11 cellular contexts compared by ENCODE assay signal in the genomic region with DNA sequence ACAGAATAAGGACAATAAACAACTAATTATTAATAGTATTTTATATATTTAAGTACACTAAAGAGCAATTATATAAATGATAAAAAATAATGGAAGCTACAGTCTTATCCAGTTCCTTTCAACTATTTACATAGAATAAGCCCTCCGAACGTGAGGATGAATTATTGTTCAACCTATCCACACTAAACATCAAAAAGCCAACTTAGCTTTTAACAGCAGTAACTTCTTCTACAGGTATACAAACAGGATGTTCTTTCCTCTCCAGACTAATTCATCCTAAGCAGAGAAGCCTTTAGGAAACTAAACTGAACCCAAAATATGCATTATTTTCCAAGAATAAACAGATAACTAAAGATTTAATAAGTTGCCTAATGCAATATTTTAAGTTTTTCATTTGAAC. TPM values are rescaled to one million over a fixed set of nuclear protein-coding genes. Genes with fewer than 3 reads are reported as not detected.
DNase-seq lines count a peak whose midpoint lies in the region; ATAC-seq, FAIRE-seq and TF ChIP-seq lines count a peak whose summit lies in the region.
"Had no signal": no experiment of that assay in that cellular context is flagged by ENCODE, and none has a peak within 500 bp of the region (broad histone marks: within the 10 kb centered on the region; RNA-seq: fewer than 3 reads in every experiment).

No MANE protein-coding gene starts in this region.

- no peak for ATAC-seq in activated naive CD4-positive, alpha-beta T cell treated with anti-CD3 and anti-CD28 coated beads, Interleukin-2, amount 50 U/mL, for 72 hours
- ATAC-seq in K562 (no peak), upper lobe of right lung (no peak), GM21447 (IDR thresholded peaks at IDR 0.05; ENCODE audit: unreplicated experiment) (no peak)

- TF ChIP-seq CTCF in K562 (IDR thresholded peaks at IDR 0.05 in 2 of 3, conservative IDR thresholded peaks at IDR 0.05 in 1 of 3; ENCODE audit: insufficient read depth in 2 of 3, low read depth in 1 of 3, low read length in 3 of 3) (no peak), upper lobe of right lung (IDR thresholded peaks at IDR 0.05) (no peak)

- H3K9me1 ChIP-seq in K562 (ENCODE audit: control insufficient read depth, insufficient read depth, low read length) = no peaks in the 10 kb centered on the region

- no peak for TF ChIP-seq EP300 in K562 (IDR thresholded peaks at IDR 0.05; ENCODE audit: low read length)

- peaks cover 24% of the 10 kb centered on the region for H3K4me1 Mint-ChIP-seq in activated naive CD4-positive, alpha-beta T cell treated with anti-CD3 and anti-CD28 coated beads, Interleukin-2, amount 50 U/mL, for 24 hours

- CTCF ChIA-PET in K562 (lab: Yijun Ruan, JAX; ENCODE audit: low intra/inter-chr PET ratio) = interaction anchor here (0.7 kb wide), 1 partner anchor 12 kb away, joined by 3 read pairs; no protein-coding TSS in a partner anchor

- no peak overlapping the region for H2AFZ ChIP-seq in K562 (ENCODE audit: low read depth, low read length)

- H3K9ac ChIP-seq in K562 (ENCODE audit: insufficient read depth in 1 of 2, low read depth in 2 of 2, low read length in 2 of 2) (peak overlapping the region in 1 of 2 experiments; percentile 84; a peak in 3 of 4 replicates), muscle layer of colon (ENCODE audit: low read length) (peak overlapping the region; percentile 90)

- in situ Hi-C loops in K562 (cut with MboI) = no loop called here

- peaks cover 7% of the 10 kb centered on the region for H4K20me1 ChIP-seq in K562 (replicated peaks; ENCODE audit: control insufficient read depth, insufficient read depth, low read length)

- H3K4me1 ChIP-seq in K562 (replicated peaks in 1 of 2; ENCODE audit: control insufficient read depth in 2 of 2, insufficient read depth in 2 of 2, low read length in 2 of 2) = peaks cover 7 to 24% of the 10 kb centered on the region in 2 experiments; a peak in 4 of 5 replicates
- H3K4me1 ChIP-seq in muscle layer of colon (ENCODE audit: insufficient read depth, low read length) = peaks cover 13% of the 10 kb centered on the region
- peaks cover 36% of the 10 kb centered on the region for H3K4me1 ChIP-seq in upper lobe of right lung

- peaks cover 72% of the 10 kb centered on the region for H3K79me2 ChIP-seq in K562 (ENCODE audit: control insufficient read depth, insufficient read depth, low read length)

- H3K27me3 Mint-ChIP-seq in activated naive CD4-positive, alpha-beta T cell treated with anti-CD3 and anti-CD28 coated beads, Interleukin-2, amount 50 U/mL, for 24 hours = no peaks in the 10 kb centered on the region
- H3K27me3 Mint-ChIP-seq: memory B cell had no signal

- WGBS in K562 (ENCODE audit: insufficient coverage, low coverage, missing lambda C conversion rate) = 6% methylated on average over 2 of the region's 2 CpGs

- BruUV-seq in K562 (replicated peaks; lab: Mats Ljungman, UMichigan) = no TSS peak

- peak overlapping the region; percentile 59 for H3K4me2 ChIP-seq in K562 (ENCODE audit: insufficient read depth, low read length)

- H3K9me3 ChIP-seq in K562 (replicated peaks; ENCODE audit: control insufficient read depth, insufficient read depth, low read depth, low read length) = no peaks in the 10 kb centered on the region
- no peaks in the 10 kb centered on the region for H3K9me3 ChIP-seq in muscle layer of colon (ENCODE audit: low read length)
- H3K9me3 ChIP-seq in upper lobe of right lung = no peaks in the 10 kb centered on the region

- DNase-seq in activated naive CD4-positive, alpha-beta T cell treated with anti-CD3 and anti-CD28 coated beads, Interleukin-2, amount 50 U/mL, for 72 hours (ENCODE audit: low spot score in 2 of 2) = no peak
- DNase-seq in K562 (ENCODE audit: extremely low read depth in 1 of 4, low spot score in 3 of 4) (no peak), upper lobe of right lung (no peak), SW480 (ENCODE audit: low spot score) (no peak), NCI-H1092 treated with DMSO at 0.1 percent for 48 hours (lab: John Stamatoyannopoulos, UW) (no peak)
- DNase-seq: C1 segment of cervical spinal cord, cortex of kidney had no signal

- H3K27ac Mint-ChIP-seq in activated naive CD4-positive, alpha-beta T cell treated with anti-CD3 and anti-CD28 coated beads, Interleukin-2, amount 50 U/mL, for 24 hours = peak overlapping the region; percentile 55
- H3K27ac Mint-ChIP-seq in activated naive CD4-positive, alpha-beta T cell treated with anti-CD3 and anti-CD28 coated beads, Interleukin-2, amount 50 U/mL, for 72 hours = peak overlapping the region in 1 of 2 donors; percentile 50

- H3K27me3 ChIP-seq in K562 (ENCODE audit: control insufficient read depth in 2 of 2, insufficient read depth in 2 of 2, low read length in 2 of 2) (no peaks in the 10 kb centered on the region), muscle layer of colon (ENCODE audit: control insufficient read depth in 1 of 2, insufficient read depth in 2 of 2, low read length in 2 of 2) (no peaks in the 10 kb centered on the region), upper lobe of right lung (no peaks in the 10 kb centered on the region)

- FAIRE-seq in K562 (lab: Jason Lieb, UNC) = no peak

- intact Hi-C loops in K562 (cut with micrococcal nuclease) (loop anchor here (5.0 kb wide), 1 partner anchor 104 kb away; no protein-coding TSS in a partner anchor), upper lobe of right lung (cut with DNase I) (loop anchor here (5.0 kb wide), 1 partner anchor 41 kb away; no protein-coding TSS in a partner anchor)

- H3K4me3 Mint-ChIP-seq in activated naive CD4-positive, alpha-beta T cell treated with anti-CD3 and anti-CD28 coated beads, Interleukin-2, amount 50 U/mL, for 24 hours = peak overlapping the region; percentile 99

- peak overlapping the region; percentile 96 for H3K4me3 ChIP-seq in K562
- H3K4me3 ChIP-seq in muscle layer of colon (ENCODE audit: low read depth in 1 of 2, low read length in 2 of 2) = no peak overlapping the region
- H3K4me3 ChIP-seq in upper lobe of right lung = peak overlapping the region; percentile 89

- no peaks in the 10 kb centered on the region for H3K9me3 Mint-ChIP-seq in activated naive CD4-positive, alpha-beta T cell treated with anti-CD3 and anti-CD28 coated beads, Interleukin-2, amount 50 U/mL, for 24 hours
- no peaks in the 10 kb centered on the region for H3K9me3 Mint-ChIP-seq in activated naive CD4-positive, alpha-beta T cell treated with anti-CD3 and anti-CD28 coated beads, Interleukin-2, amount 50 U/mL, for 72 hours
- H3K9me3 Mint-ChIP-seq: memory B cell had no signal

- no peak for TF ChIP-seq POLR2A in K562 (conservative IDR thresholded peaks at IDR 0.05)

- no peaks in the 10 kb centered on the region for H3K36me3 Mint-ChIP-seq in activated naive CD4-positive, alpha-beta T cell treated with anti-CD3 and anti-CD28 coated beads, Interleukin-2, amount 50 U/mL, for 24 hours
- H3K36me3 Mint-ChIP-seq in activated naive CD4-positive, alpha-beta T cell treated with anti-CD3 and anti-CD28 coated beads, Interleukin-2, amount 50 U/mL, for 72 hours = peaks cover 11 to 22% of the 10 kb centered on the region in 2 donors
- H3K36me3 Mint-ChIP-seq: memory B cell had no signal

- POLR2A ChIA-PET in K562 (lab: Yijun Ruan, JAX) = interaction anchor here (0.6 to 2.1 kb wide), 3 partner anchors 9 to 40 kb away, joined by 3 to 19 read pairs (median 4); no protein-coding TSS in a partner anchor

- TF ChIP-seq RAD21 in K562 (CRISPR knock-in tag; conservative IDR thresholded peaks at IDR 0.05 in 1 of 2, IDR thresholded peaks at IDR 0.05 in 1 of 2) = no peak

- H3K36me3 ChIP-seq in K562 (ENCODE audit: control insufficient read depth, insufficient read depth, low read length) (peaks cover 12% of the 10 kb centered on the region; the same call in 1 of the 3 replicates), muscle layer of colon (ENCODE audit: insufficient read depth, low read length) (no peaks in the 10 kb centered on the region), upper lobe of right lung (peaks cover 23% of the 10 kb centered on the region)

- H3K27ac ChIP-seq in K562 (ENCODE audit: extremely low read depth, low read depth, low read length) (peak overlapping the region; percentile 86; the same call in 2 of the 3 replicates), muscle layer of colon (ENCODE audit: low read depth, low read length) (no peak overlapping the region), upper lobe of right lung (peak overlapping the region; percentile 95)

RNA-seq across cellular contexts. Expression of a gene that starts 2.3 kb away (rescaled TPM):
- total RNA-seq in activated naive CD4-positive, alpha-beta T cell treated with anti-CD3 and anti-CD28 coated beads, Interleukin-2, amount 50 U/mL, for 72 hours = 100 to 1,000 TPM in 1 of 2 donors, 10 to 100 TPM in 1; 70.1 to 229 TPM
- 23.5 and 58.7 TPM in 2 replicates for total RNA-seq in K562 (2011; cell fraction: chromatin; rRNA removed; ENCODE audit: low replicate concordance)
- 14.5 and 19.2 TPM in 2 replicates for total RNA-seq in K562 (2011; cell fraction: nucleolus; rRNA removed)
- 38.3 and 72.2 TPM in 2 replicates for total RNA-seq in K562 (2011; cell fraction: nucleoplasm; rRNA removed)
- total RNA-seq in K562 (2014; rRNA removed) (75.0 and 82.8 TPM in 2 replicates), K562 (2014; rRNA removed; fragmentation: Illumina TruSeq; extraction: Trizol) (54.2 and 65.9 TPM in 2 replicates), K562 (2015; rRNA removed; fragmentation: Illumina TruSeq; extraction: Trizol) (39.9 and 43.8 TPM in 2 replicates), K562 (2021) (92.0 and 104 TPM in 2 replicates), upper lobe of right lung (142 TPM)
- polyA plus RNA-seq in K562 (2011; rRNA removed) (59.7 and 86.1 TPM in 2 replicates), K562 (2014; fragmentation: Illumina TruSeq; extraction: Trizol) (128 and 151 TPM in 2 replicates), K562 (2014; fragmentation: Nextera tagmentation; extraction: Ambion mirVana) (10 to 100 TPM; 32.7 to 46.1 TPM), K562 (2014; rRNA removed) (76.6 and 76.8 TPM in 2 replicates)
- 22.1 and 33.5 TPM in 2 replicates for polyA plus RNA-seq in K562 (2011; cell fraction: cytosol; rRNA removed)
- polyA plus RNA-seq in K562 (2011; cell fraction: nucleus; rRNA removed) = 22.5 and 23.2 TPM in 2 replicates
- 43.9 and 85.0 TPM in 2 replicates for polyA plus RNA-seq in K562 (2012)
- 71.5 and 74.0 TPM in 2 replicates for polyA minus RNA-seq in K562 (2011; rRNA and poly(A)+ RNA removed)
- 31.1 and 38.9 TPM in 2 replicates for polyA minus RNA-seq in K562 (2011; cell fraction: cytosol; rRNA and poly(A)+ RNA removed)
- polyA minus RNA-seq in K562 (2011; cell fraction: nucleus; rRNA and poly(A)+ RNA removed) = 13.3 and 18.5 TPM in 2 replicates

RNA-seq across cellular contexts. Expression of a gene that starts 50.4 kb away (rescaled TPM):
- 1 to 10 TPM; 1.2 to 5.9 TPM for total RNA-seq in activated naive CD4-positive, alpha-beta T cell treated with anti-CD3 and anti-CD28 coated beads, Interleukin-2, amount 50 U/mL, for 72 hours
- not detected in 2 replicates for total RNA-seq in K562 (2011; cell fraction: chromatin; rRNA removed; ENCODE audit: low replicate concordance)
- total RNA-seq in K562 (2011; cell fraction: nucleolus; rRNA removed) = 0.50 TPM in 1 of 2 replicates, not detected in the other
- total RNA-seq in K562 (2011; cell fraction: nucleoplasm; rRNA removed) = not detected in 2 replicates
- total RNA-seq in K562 (2014; rRNA removed) (0.09 TPM in 1 of 2 replicates, not detected in the other), K562 (2014; rRNA removed; fragmentation: Illumina TruSeq; extraction: Trizol) (0.36 TPM in 1 of 2 replicates, not detected in the other), K562 (2015; rRNA removed; fragmentation: Illumina TruSeq; extraction: Trizol) (not detected in 2 replicates), K562 (2021) (0.13 and 0.35 TPM in 2 replicates), upper lobe of right lung (0.52 TPM)
- polyA plus RNA-seq in K562 (2011; rRNA removed) (0.26 and 0.45 TPM in 2 replicates), K562 (2014; fragmentation: Illumina TruSeq; extraction: Trizol) (0.36 TPM in 1 of 2 replicates, not detected in the other), K562 (2014; fragmentation: Nextera tagmentation; extraction: Ambion mirVana) (under 1 TPM in 1 of 2 experiments, not detected in 1; 0.13 TPM), K562 (2014; rRNA removed) (0.58 TPM in 1 of 2 replicates, not detected in the other)
- polyA plus RNA-seq in K562 (2011; cell fraction: cytosol; rRNA removed) = 0.07 and 0.21 TPM in 2 replicates
- polyA plus RNA-seq in K562 (2011; cell fraction: nucleus; rRNA removed) = 1.4 TPM in 2 replicates
- 0.26 and 1.6 TPM in 2 replicates for polyA plus RNA-seq in K562 (2012)
- polyA minus RNA-seq in K562 (2011; rRNA and poly(A)+ RNA removed) = 0.18 and 0.46 TPM in 2 replicates
- not detected in 2 replicates for polyA minus RNA-seq in K562 (2011; cell fraction: cytosol; rRNA and poly(A)+ RNA removed)
- polyA minus RNA-seq in K562 (2011; cell fraction: nucleus; rRNA and poly(A)+ RNA removed) = 0.27 TPM in 1 of 2 replicates, not detected in the other

Comparison
In these comparisons a context has a peak if more than half of its experiments do, and no peak if none do; other contexts are left out.
1. H3K4me3 ChIP-seq: peak in K562 (single experiment) and upper lobe of right lung (single experiment); none in muscle layer of colon (0 of 2).